Comparison of ENCODE assay signal across 19 cellular contexts in the genomic region with DNA sequence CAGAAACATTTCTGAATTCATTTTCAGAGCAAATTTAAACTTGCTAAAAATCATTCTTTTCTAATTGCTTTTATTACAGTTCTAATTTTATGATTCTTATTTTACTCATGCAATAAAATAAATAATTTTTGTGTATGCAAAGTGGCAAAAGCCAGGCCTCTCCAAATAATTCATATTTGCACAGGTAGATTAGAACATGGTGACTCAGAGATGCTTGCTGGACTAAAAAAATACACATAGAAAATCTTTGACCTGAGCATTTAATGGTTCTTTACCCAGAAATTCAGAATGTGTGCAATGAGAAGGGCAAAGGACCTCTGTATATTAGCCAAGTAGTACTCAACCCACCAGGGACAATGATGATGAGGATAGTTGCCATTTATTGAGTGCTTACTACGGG. TPM values are rescaled to one million over a fixed set of nuclear protein-coding genes. Genes with fewer than 3 reads are reported as not detected.
A peak's percentile ranks its signal among the peaks of the same experiment; 100 is the strongest.
DNase-seq lines count a peak whose midpoint lies in the region; ATAC-seq, FAIRE-seq and TF ChIP-seq lines count a peak whose summit lies in the region.
"Had no signal": no experiment of that assay in that cellular context is flagged by ENCODE, and none has a peak within 500 bp of the region (broad histone marks: within the 10 kb centered on the region; RNA-seq: fewer than 3 reads in every experiment).

No MANE protein-coding gene starts in this region.

- no peaks in the 10 kb centered on the region for H3K9me3 Mint-ChIP-seq in astrocyte (ENCODE audit: unreplicated experiment)
- H3K9me3 Mint-ChIP-seq: CD4-positive, alpha-beta T cell had no signal

- H3K36me3 ChIP-seq in IMR-90 (ENCODE audit: control insufficient read depth, insufficient read depth, low read length) (no peaks in the 10 kb centered on the region), astrocyte (ENCODE audit: insufficient read depth, low read length) (no peaks in the 10 kb centered on the region), keratinocyte (ENCODE audit: control insufficient read depth in 2 of 2, extremely low read depth in 1 of 2, insufficient read depth in 2 of 2, low read length in 2 of 2) (no peaks in the 10 kb centered on the region)
- H3K36me3 ChIP-seq: HAP-1 had no signal

- H4K91ac ChIP-seq in IMR-90 (ENCODE audit: insufficient read depth, low read depth, low read length): no peak overlapping the region; the same call in 1 of the 2 replicates

- no TSS peak for BruUV-seq in IMR-90 (replicated peaks; lab: Mats Ljungman, UMichigan)

- H2AFZ ChIP-seq in IMR-90 (replicated peaks; ENCODE audit: low read length, poor library complexity) (no peak overlapping the region), astrocyte (ENCODE audit: low read depth, low read length) (no peak overlapping the region), keratinocyte (ENCODE audit: control insufficient read depth, low read length) (no peak overlapping the region)

- FAIRE-seq in astrocyte (lab: Jason Lieb, UNC) (no peak), keratinocyte (lab: Jason Lieb, UNC) (no peak)
- FAIRE-seq: A549 had no signal

- no peak overlapping the region for H3K56ac ChIP-seq in IMR-90 (ENCODE audit: extremely low read depth, insufficient read depth, low read length)

- no peaks in the 10 kb centered on the region; the same call in 1 of the 2 replicates for H4K20me1 ChIP-seq in IMR-90 (ENCODE audit: insufficient read depth, low read length)
- H4K20me1 ChIP-seq in astrocyte (ENCODE audit: insufficient read depth, low read length): no peaks in the 10 kb centered on the region
- H4K20me1 ChIP-seq in keratinocyte (ENCODE audit: control insufficient read depth, extremely low read depth, insufficient read depth, low read length): no peaks in the 10 kb centered on the region

- DNase-seq in DMS53 (lab: John Stamatoyannopoulos, UW) (peak; percentile 34), DMS53 treated with DMSO at 0.1 percent for 48 hours (lab: John Stamatoyannopoulos, UW; ENCODE audit: unreplicated experiment) (no peak), IMR-90 (no peak), astrocyte (ENCODE audit: low read depth) (no peak), keratinocyte (ENCODE audit: low read depth, low spot score) (no peak), ureter (ENCODE audit: low spot score) (no peak), iPS-NIHi7 (ENCODE audit: extremely low spot score) (no peak), germinal center (ENCODE audit: low spot score) (no peak)
- DNase-seq: AML-193; CD4-positive, alpha-beta T cell; DMS153; DND-41 had no signal

- H3K4ac ChIP-seq in IMR-90 (ENCODE audit: low read depth, low read length): peak overlapping the region; percentile 45; the same call in 1 of the 2 replicates

- H4K5ac ChIP-seq in IMR-90 (ENCODE audit: low read depth, low read length): no peak overlapping the region; the same call in 1 of the 2 replicates

- intact Hi-C loops in IMR-90 (cut with micrococcal nuclease): no loop called here

- ATAC-seq in IMR-90 (ENCODE audit: low read depth): no peak

- H2BK120ac ChIP-seq in IMR-90 (ENCODE audit: low read depth, low read length): peak overlapping the region; percentile 69; the same call in 1 of the 2 replicates

- H2BK20ac ChIP-seq in IMR-90 (ENCODE audit: low read depth, low read length): 0 out of 2 replicates have a peak overlapping the region, but pooled peaks have one; percentile 52

- peak overlapping the region; percentile 97 for H2BK5ac ChIP-seq in IMR-90 (ENCODE audit: low read depth, low read length, poor library complexity, severe bottlenecking)

- H3K23ac ChIP-seq in IMR-90 (ENCODE audit: low read depth, low read length): peak overlapping the region; percentile 23; the same call in 1 of the 2 replicates

- peak overlapping the region; percentile 5; the same call in 1 of the 2 replicates for H3K18ac ChIP-seq in IMR-90 (ENCODE audit: low read depth, low read length)

- H3K9ac ChIP-seq in IMR-90 (ENCODE audit: low read depth, low read length) (no peak overlapping the region), astrocyte (ENCODE audit: low read length) (no peak overlapping the region), keratinocyte (ENCODE audit: control insufficient read depth, extremely low read depth, insufficient read depth, low read length) (no peak overlapping the region)

- H3K4me3 ChIP-seq in IMR-90 (ENCODE audit: insufficient read depth, low read depth, low read length) (no peak overlapping the region), astrocyte (ENCODE audit: insufficient read depth, low read depth, low read length) (no peak overlapping the region), keratinocyte (ENCODE audit: control insufficient read depth in 2 of 3, extremely low read depth in 1 of 3, insufficient read depth in 2 of 3, low read depth in 1 of 3, low read length in 3 of 3) (no peak overlapping the region)
- H3K4me3 ChIP-seq: A549, GM12878, HAP-1 had no signal

- H3K4me1 Mint-ChIP-seq in astrocyte (ENCODE audit: low read depth, unreplicated experiment): peaks cover 29% of the 10 kb centered on the region

- H3K79me2 ChIP-seq in astrocyte (ENCODE audit: insufficient read depth, low read length): no peaks in the 10 kb centered on the region
- no peaks in the 10 kb centered on the region for H3K79me2 ChIP-seq in keratinocyte (ENCODE audit: control insufficient read depth, insufficient read depth, low read length)

- in situ Hi-C loops in IMR-90 (cut with MboI; ENCODE audit: low sequenced_read_pairs): no loop called here

- H3K27ac ChIP-seq in IMR-90 (ENCODE audit: insufficient read depth, low read length): no peak overlapping the region
- H3K27ac ChIP-seq in astrocyte (ENCODE audit: low read depth, low read length): no peak overlapping the region
- H3K27ac ChIP-seq in keratinocyte (ENCODE audit: control insufficient read depth, insufficient read depth, low read length): peak overlapping the region; percentile 57
- H3K27ac ChIP-seq: 22Rv1, A549, C4-2B had no signal

- no peaks in the 10 kb centered on the region for H3K36me3 Mint-ChIP-seq in astrocyte (ENCODE audit: low read depth, unreplicated experiment)

- WGBS in IMR-90 (ENCODE audit: extremely low coverage in 2 of 2, insufficient read length in 1 of 2), 2 experiments: no CpG with 5 or more reads among the region's 1 CpG

- no peaks in the 10 kb centered on the region for H3K27me3 ChIP-seq in IMR-90 (ENCODE audit: control insufficient read depth, insufficient read depth, low read length)
- no peaks in the 10 kb centered on the region for H3K27me3 ChIP-seq in astrocyte (ENCODE audit: insufficient read depth, low read length)
- no peaks in the 10 kb centered on the region for H3K27me3 ChIP-seq in keratinocyte (ENCODE audit: control insufficient read depth, extremely low read depth, insufficient read depth, low read length)

- dilution Hi-C loops in IMR-90 (cut with HindIII; ENCODE audit: low sequenced_read_pairs, unreplicated experiment) (no loop called here), keratinocyte (cut with MboI; ENCODE audit: extremely low pct_ligation_motif_present, low sequenced_read_pairs) (no loop called here)

- no peak overlapping the region for H2AK9ac ChIP-seq in IMR-90 (replicated peaks; ENCODE audit: low read depth, low read length, poor library complexity)

- TF ChIP-seq RAD21 in IMR-90 (IDR thresholded peaks at IDR 0.05; ENCODE audit: low read length): no peak

- H3K9me1 ChIP-seq in IMR-90 (ENCODE audit: insufficient read depth, low read length): peaks cover 12% of the 10 kb centered on the region
- no peaks in the 10 kb centered on the region for H3K9me1 ChIP-seq in keratinocyte (ENCODE audit: control insufficient read depth, extremely low read depth, insufficient read depth, low read length)

- POLR2A ChIA-PET in IMR-90 (lab: Charles Lee; ENCODE audit: unreplicated experiment): no interaction called here

- peak overlapping the region; percentile 48; the same call in 1 of the 2 replicates for H2AK5ac ChIP-seq in IMR-90 (ENCODE audit: low read depth, low read length)

- H2BK15ac ChIP-seq in IMR-90 (ENCODE audit: low read depth, low read length): peak overlapping the region; percentile 93; the same call in 2 of the 3 replicates

- TF ChIP-seq CTCF in IMR-90 (conservative IDR thresholded peaks at IDR 0.05; ENCODE audit: low read depth, low read length): no peak
- no peak for TF ChIP-seq CTCF in astrocyte (IDR thresholded peaks at IDR 0.05; ENCODE audit: insufficient read depth, low read depth, low read length)
- TF ChIP-seq CTCF in keratinocyte (optimal IDR thresholded peaks at IDR 0.05 in 1 of 3, IDR thresholded peaks at IDR 0.05 in 1 of 3, conservative IDR thresholded peaks at IDR 0.05 in 1 of 3; ENCODE audit: extremely low read depth in 1 of 3, insufficient read depth in 2 of 3, low read length in 3 of 3): no peak

- H3K4me3 Mint-ChIP-seq in astrocyte (ENCODE audit: unreplicated experiment): no peak overlapping the region
- H3K4me3 Mint-ChIP-seq: CD4-positive, alpha-beta T cell had no signal

- peaks cover 0 to 3% of the 10 kb centered on the region in 2 experiments; a peak in 1 of 4 replicates for H3K79me1 ChIP-seq in IMR-90 (ENCODE audit: low read depth in 1 of 2, low read length in 2 of 2)

- H3K27me3 Mint-ChIP-seq in astrocyte (ENCODE audit: low read depth, unreplicated experiment): peaks cover 6% of the 10 kb centered on the region

- no peak for TF ChIP-seq POLR2A in IMR-90 (IDR thresholded peaks at IDR 0.05; ENCODE audit: low read depth, low read length)

- H3K27ac Mint-ChIP-seq in astrocyte (ENCODE audit: unreplicated experiment): peak overlapping the region; percentile 3
- H3K27ac Mint-ChIP-seq: CD4-positive, alpha-beta T cell had no signal

- H3K9me3 ChIP-seq in IMR-90 (ENCODE audit: control insufficient read depth, insufficient read depth, low read length): no peaks in the 10 kb centered on the region
- H3K9me3 ChIP-seq in astrocyte (ENCODE audit: insufficient read depth, low read depth, low read length): no peaks in the 10 kb centered on the region
- H3K9me3 ChIP-seq in keratinocyte (ENCODE audit: control insufficient read depth, low read depth, low read length): no peaks in the 10 kb centered on the region
- H3K9me3 ChIP-seq: A549, HAP-1 had no signal

- H4K8ac ChIP-seq in IMR-90 (ENCODE audit: low read depth in 2 of 2, low read length in 2 of 2): peak overlapping the region in 1 of 2 experiments; percentile 41; a peak in 1 of 4 replicates

- H3K4me2 ChIP-seq in IMR-90 (ENCODE audit: low read depth, low read length): no peak overlapping the region
- H3K4me2 ChIP-seq in astrocyte (ENCODE audit: low read length): no peak overlapping the region
- peak overlapping the region; percentile 47 for H3K4me2 ChIP-seq in keratinocyte (ENCODE audit: control insufficient read depth, extremely low read depth, insufficient read depth, low read depth, low read length)
- H3K4me2 ChIP-seq: A549 had no signal

- H3K14ac ChIP-seq in IMR-90 (replicated peaks; ENCODE audit: low read depth, low read length): 0 out of 2 replicates have a peak overlapping the region, but pooled peaks have one; percentile 60

- CTCF ChIA-PET in IMR-90 (lab: Yijun Ruan, JAX): no interaction called here

- peaks cover 19% of the 10 kb centered on the region for H3K4me1 ChIP-seq in IMR-90 (ENCODE audit: control insufficient read depth, insufficient read depth, low read length)
- H3K4me1 ChIP-seq in astrocyte (ENCODE audit: insufficient read depth, low read length): peaks cover 24% of the 10 kb centered on the region
- H3K4me1 ChIP-seq in keratinocyte (ENCODE audit: control insufficient read depth, extremely low read depth, insufficient read depth, low read length): peaks cover 35% of the 10 kb centered on the region
- H3K4me1 ChIP-seq: A549 had no signal

RNA-seq across cellular contexts. Expression of gene MAP6, which starts 15.3 kb away (rescaled TPM):
- 2.5 and 3.0 TPM in 2 replicates for total RNA-seq in IMR-90 (2012; rRNA removed)
- polyA plus RNA-seq in IMR-90 (2012; rRNA removed): 3.1 and 3.4 TPM in 2 replicates
- 1.6 and 1.9 TPM in 2 replicates for polyA plus RNA-seq in IMR-90 (2012; cell fraction: cytosol; rRNA removed)
- 6.3 and 12.8 TPM in 2 replicates for polyA plus RNA-seq in IMR-90 (2012; cell fraction: nucleus; rRNA removed; ENCODE audit: low replicate concordance)
- total RNA-seq in astrocyte: 3.0 and 3.9 TPM in 2 replicates
- 1.7 to 3.1 TPM (median 1.8 TPM) in 3 replicates for polyA plus RNA-seq in keratinocyte
- polyA plus RNA-seq in keratinocyte (2011; ENCODE audit: low read depth): 0.15 TPM
- polyA plus RNA-seq in keratinocyte (2011; cell fraction: cytosol; rRNA removed): 3.2 and 3.4 TPM in 2 replicates
- polyA plus RNA-seq in keratinocyte (2011; cell fraction: nucleus; rRNA removed): 7.1 and 9.8 TPM in 2 replicates
- 0.34 and 2.3 TPM in 2 replicates for polyA plus RNA-seq in keratinocyte (2012; ENCODE audit: low replicate concordance)
- 1.6 to 4.4 TPM (median 2.7 TPM) in 3 replicates for polyA minus RNA-seq in keratinocyte
- 4.4 TPM for polyA minus RNA-seq in keratinocyte (2011; cell fraction: cytosol; rRNA and poly(A)+ RNA removed)
- polyA minus RNA-seq in keratinocyte (2011; cell fraction: nucleus; rRNA and poly(A)+ RNA removed): 1.6 and 3.3 TPM in 2 replicates
- 13.5 TPM for total RNA-seq in ureter
- total RNA-seq: CD4-positive, alpha-beta T cell; H4; HT-29 had no signal
